In the genomic region with DNA sequence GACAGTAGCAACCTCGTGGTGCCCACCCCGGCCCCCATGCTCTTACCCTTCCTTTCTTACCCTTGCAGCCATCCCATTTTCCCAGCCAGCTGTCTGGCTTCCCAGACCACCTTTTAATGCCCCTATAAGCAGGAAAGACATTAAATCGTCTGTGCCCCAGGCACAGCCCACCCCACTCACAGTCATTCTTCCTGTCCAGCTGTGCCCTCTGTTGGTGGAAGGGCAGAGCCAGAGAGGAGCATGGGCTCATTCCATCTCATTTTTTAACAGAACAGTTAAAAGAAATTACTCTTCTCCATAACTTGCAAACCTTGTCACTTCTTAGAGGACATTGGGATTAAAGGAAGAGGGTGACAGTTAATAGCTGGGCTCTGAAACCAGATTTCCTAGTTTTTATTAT, we compare ENCODE assay signal across 13 cellular contexts.
DNase-seq lines count a peak whose midpoint lies in the region; ATAC-seq and TF ChIP-seq lines count a peak whose summit lies in the region.
"Had no signal": no experiment of that assay in that cellular context is flagged by ENCODE, and none has a peak within 500 bp of the region (broad histone marks: within the 10 kb centered on the region; RNA-seq: fewer than 3 reads in every experiment).

No MANE protein-coding gene starts in this region.

- H3K4me1 ChIP-seq in right cardiac atrium (ENCODE audit: control insufficient read depth, insufficient read depth, low read length), result peaks cover 5% of the 10 kb centered on the region

- intact Hi-C loops in right cardiac atrium (cut with DNase I), result loop anchor here in 2 of 4 donors (5.0 to 10.0 kb wide), 2 partner anchors 291 to 294 kb away; no protein-coding TSS in a partner anchor
- intact Hi-C loops in activated CD4-positive, alpha-beta T cell treated with anti-CD3 and anti-CD28 coated beads, Interleukin-2, amount 10 ng/mL, durations not matched to agents 24 days and 14 days (cut with micrococcal nuclease), result no loop called here

- POLR2A ChIA-PET in activated CD4-positive, alpha-beta memory T cell treated with anti-CD3 and anti-CD28 coated beads, Interleukin-2, amount 10 ng/mL, durations not matched to agents 7 days and 5 days (lab: Charles Lee), result no interaction called here

- peak overlapping the region; percentile 49 for H3K27ac ChIP-seq in right cardiac atrium (ENCODE audit: low read length)

- CTCF ChIA-PET in activated CD4-positive, alpha-beta memory T cell treated with anti-CD3 and anti-CD28 coated beads, Interleukin-2, amount 10 ng/mL, durations not matched to agents 7 days and 5 days (lab: Charles Lee), result no interaction called here

- H3K27me3 ChIP-seq in right cardiac atrium (ENCODE audit: control insufficient read depth, insufficient read depth), result no peaks in the 10 kb centered on the region

- 66% methylated on average over 3 of the region's 3 CpGs for WGBS in right cardiac atrium

- no peak overlapping the region for H3K27ac Mint-ChIP-seq in activated CD4-positive, alpha-beta T cell treated with anti-CD3 and anti-CD28 coated beads, Interleukin-2, amount 10 ng/mL, durations not matched to agents 24 days and 14 days
- H3K27ac Mint-ChIP-seq in activated CD4-positive, alpha-beta memory T cell treated with anti-CD3 and anti-CD28 coated beads, Interleukin-2, amount 10 ng/mL, durations not matched to agents 7 days and 5 days, result no peak overlapping the region
- H3K27ac Mint-ChIP-seq: activated T-helper 2 cell treated with anti-CD3 and anti-CD28 coated beads, Interferon-gamma antibody, Interleukin-2, Interleukin-4, amounts not matched to agents 10 μg/mL and 5 μg/mL and 100 μg/mL, durations not matched to agents 14 hours and 24 hours and 36 hours had no signal

- H3K9me3 ChIP-seq in right cardiac atrium (ENCODE audit: control insufficient read depth, low read length), result no peaks in the 10 kb centered on the region

- no peak overlapping the region for H3K4me3 ChIP-seq in right cardiac atrium (ENCODE audit: low read length)

- peaks cover 3% of the 10 kb centered on the region for H3K36me3 Mint-ChIP-seq in activated CD4-positive, alpha-beta T cell treated with anti-CD3 and anti-CD28 coated beads, Interleukin-2, amount 10 ng/mL, durations not matched to agents 24 days and 14 days (ENCODE audit: low read depth)
- peaks cover 3% of the 10 kb centered on the region for H3K36me3 Mint-ChIP-seq in activated CD4-positive, alpha-beta memory T cell treated with anti-CD3 and anti-CD28 coated beads, Interleukin-2, amount 10 ng/mL, durations not matched to agents 7 days and 5 days (ENCODE audit: low read depth)

- H3K4me1 Mint-ChIP-seq in activated CD4-positive, alpha-beta T cell treated with anti-CD3 and anti-CD28 coated beads, Interleukin-2, amount 10 ng/mL, durations not matched to agents 24 days and 14 days, result no peaks in the 10 kb centered on the region
- H3K4me1 Mint-ChIP-seq in activated CD4-positive, alpha-beta memory T cell treated with anti-CD3 and anti-CD28 coated beads, Interleukin-2, amount 10 ng/mL, durations not matched to agents 7 days and 5 days, result no peaks in the 10 kb centered on the region

- TF ChIP-seq CTCF in AG09319 (IDR thresholded peaks at IDR 0.05; ENCODE audit: low read depth, low read length) (peak; percentile 4), GM12873 (IDR thresholded peaks at IDR 0.05; ENCODE audit: insufficient read depth, low read depth, low read length, missing control alignments) (peak; percentile 32)

- H3K9me3 Mint-ChIP-seq in activated CD4-positive, alpha-beta T cell treated with anti-CD3 and anti-CD28 coated beads, Interleukin-2, amount 10 ng/mL, durations not matched to agents 24 days and 14 days, result peaks cover 7% of the 10 kb centered on the region
- peaks cover 11% of the 10 kb centered on the region for H3K9me3 Mint-ChIP-seq in activated CD4-positive, alpha-beta memory T cell treated with anti-CD3 and anti-CD28 coated beads, Interleukin-2, amount 10 ng/mL, durations not matched to agents 7 days and 5 days

- no peak for DNase-seq in AG09319 (ENCODE audit: extremely low read depth, low read depth)
- no peak for DNase-seq in right cardiac atrium
- DNase-seq in DMS79 treated with DMSO at 0.1 percent for 48 hours (lab: John Stamatoyannopoulos, UW), result no peak
- no peak for DNase-seq in activated CD4-positive, alpha-beta T cell treated with anti-CD3 and anti-CD28 coated beads, Interleukin-2, amount 10 ng/mL, durations not matched to agents 24 days and 14 days
- no peak for DNase-seq in activated CD4-positive, alpha-beta memory T cell treated with anti-CD3 and anti-CD28 coated beads, Interleukin-2, amount 10 ng/mL, durations not matched to agents 7 days and 5 days
- no peak for DNase-seq in cortex of kidney (lab: John Stamatoyannopoulos, UW)
- DNase-seq: midbrain, NCI-H1436 treated with DMSO at 0.1 percent for 48 hours, retina, trophoblast cell had no signal

- ATAC-seq in SK-N-SH treated with all-trans-retinoic acid at 6 μM for 48 hours, result peak; percentile 49; the same call in 2 of the 3 replicates
- ATAC-seq in right cardiac atrium, result no peak

- no peaks in the 10 kb centered on the region for H3K27me3 Mint-ChIP-seq in activated CD4-positive, alpha-beta T cell treated with anti-CD3 and anti-CD28 coated beads, Interleukin-2, amount 10 ng/mL, durations not matched to agents 24 days and 14 days
- no peaks in the 10 kb centered on the region for H3K27me3 Mint-ChIP-seq in activated CD4-positive, alpha-beta memory T cell treated with anti-CD3 and anti-CD28 coated beads, Interleukin-2, amount 10 ng/mL, durations not matched to agents 7 days and 5 days

- H3K4me3 Mint-ChIP-seq in activated CD4-positive, alpha-beta T cell treated with anti-CD3 and anti-CD28 coated beads, Interleukin-2, amount 10 ng/mL, durations not matched to agents 24 days and 14 days, result no peak overlapping the region
- H3K4me3 Mint-ChIP-seq in activated CD4-positive, alpha-beta memory T cell treated with anti-CD3 and anti-CD28 coated beads, Interleukin-2, amount 10 ng/mL, durations not matched to agents 7 days and 5 days, result no peak overlapping the region

TF ChIP-seq in SK-N-SH treated with all-trans-retinoic acid at 6 μM for 48 hours, 23 proteins besides CTCF, POLR2A, EP300 and RAD21:
- TF ChIP-seq CSDC2 (CRISPR knock-in tag; IDR thresholded peaks at IDR 0.05) (no peak), ZC3H10 (CRISPR knock-in tag; IDR thresholded peaks at IDR 0.05) (no peak), ARNTL (CRISPR knock-in tag; IDR thresholded peaks at IDR 0.05; ENCODE audit: borderline replicate concordance, low read depth) (no peak), ZNF8 (CRISPR knock-in tag; IDR thresholded peaks at IDR 0.05) (no peak), OSR1 (CRISPR knock-in tag; IDR thresholded peaks at IDR 0.05) (no peak), TOX (CRISPR knock-in tag; IDR thresholded peaks at IDR 0.05; ENCODE audit: borderline replicate concordance) (no peak), SNAI2 (CRISPR knock-in tag; IDR thresholded peaks at IDR 0.05) (no peak), RARB (CRISPR knock-in tag; IDR thresholded peaks at IDR 0.05) (no peak), POU6F1 (CRISPR knock-in tag; IDR thresholded peaks at IDR 0.05; ENCODE audit: borderline replicate concordance, low read depth) (no peak), GLIS3 (CRISPR knock-in tag; IDR thresholded peaks at IDR 0.05) (no peak), ZFP3 (CRISPR knock-in tag; IDR thresholded peaks at IDR 0.05) (no peak), ISL1 (CRISPR knock-in tag; IDR thresholded peaks at IDR 0.05) (no peak), PPARA (CRISPR knock-in tag; IDR thresholded peaks at IDR 0.05; ENCODE audit: borderline replicate concordance) (no peak), ZNF70 (CRISPR knock-in tag; IDR thresholded peaks at IDR 0.05) (no peak), ZFP30 (CRISPR knock-in tag; IDR thresholded peaks at IDR 0.05) (no peak)
- TF ChIP-seq, protein P1, sequence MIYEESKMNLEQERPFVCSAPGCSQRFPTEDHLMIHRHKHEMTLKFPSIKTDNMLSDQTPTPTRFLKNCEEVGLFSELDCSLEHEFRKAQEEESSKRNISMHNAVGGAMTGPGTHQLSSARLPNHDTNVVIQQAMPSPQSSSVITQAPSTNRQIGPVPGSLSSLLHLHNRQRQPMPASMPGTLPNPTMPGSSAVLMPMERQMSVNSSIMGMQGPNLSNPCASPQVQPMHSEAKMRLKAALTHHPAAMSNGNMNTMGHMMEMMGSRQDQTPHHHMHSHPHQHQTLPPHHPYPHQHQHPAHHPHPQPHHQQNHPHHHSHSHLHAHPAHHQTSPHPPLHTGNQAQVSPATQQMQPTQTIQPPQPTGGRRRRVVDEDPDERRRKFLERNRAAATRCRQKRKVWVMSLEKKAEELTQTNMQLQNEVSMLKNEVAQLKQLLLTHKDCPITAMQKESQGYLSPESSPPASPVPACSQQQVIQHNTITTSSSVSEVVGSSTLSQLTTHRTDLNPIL (CRISPR knock-in tag; IDR thresholded peaks at IDR 0.05; ENCODE audit: low read depth), result no peak
- TF ChIP-seq, protein P2, sequence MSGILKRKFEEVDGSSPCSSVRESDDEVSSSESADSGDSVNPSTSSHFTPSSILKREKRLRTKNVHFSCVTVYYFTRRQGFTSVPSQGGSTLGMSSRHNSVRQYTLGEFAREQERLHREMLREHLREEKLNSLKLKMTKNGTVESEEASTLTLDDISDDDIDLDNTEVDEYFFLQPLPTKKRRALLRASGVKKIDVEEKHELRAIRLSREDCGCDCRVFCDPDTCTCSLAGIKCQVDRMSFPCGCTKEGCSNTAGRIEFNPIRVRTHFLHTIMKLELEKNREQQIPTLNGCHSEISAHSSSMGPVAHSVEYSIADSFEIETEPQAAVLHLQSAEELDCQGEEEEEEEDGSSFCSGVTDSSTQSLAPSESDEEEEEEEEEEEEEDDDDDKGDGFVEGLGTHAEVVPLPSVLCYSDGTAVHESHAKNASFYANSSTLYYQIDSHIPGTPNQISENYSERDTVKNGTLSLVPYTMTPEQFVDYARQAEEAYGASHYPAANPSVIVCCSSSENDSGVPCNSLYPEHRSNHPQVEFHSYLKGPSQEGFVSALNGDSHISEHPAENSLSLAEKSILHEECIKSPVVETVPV (CRISPR knock-in tag; IDR thresholded peaks at IDR 0.05), result no peak
